In the genomic region with DNA sequence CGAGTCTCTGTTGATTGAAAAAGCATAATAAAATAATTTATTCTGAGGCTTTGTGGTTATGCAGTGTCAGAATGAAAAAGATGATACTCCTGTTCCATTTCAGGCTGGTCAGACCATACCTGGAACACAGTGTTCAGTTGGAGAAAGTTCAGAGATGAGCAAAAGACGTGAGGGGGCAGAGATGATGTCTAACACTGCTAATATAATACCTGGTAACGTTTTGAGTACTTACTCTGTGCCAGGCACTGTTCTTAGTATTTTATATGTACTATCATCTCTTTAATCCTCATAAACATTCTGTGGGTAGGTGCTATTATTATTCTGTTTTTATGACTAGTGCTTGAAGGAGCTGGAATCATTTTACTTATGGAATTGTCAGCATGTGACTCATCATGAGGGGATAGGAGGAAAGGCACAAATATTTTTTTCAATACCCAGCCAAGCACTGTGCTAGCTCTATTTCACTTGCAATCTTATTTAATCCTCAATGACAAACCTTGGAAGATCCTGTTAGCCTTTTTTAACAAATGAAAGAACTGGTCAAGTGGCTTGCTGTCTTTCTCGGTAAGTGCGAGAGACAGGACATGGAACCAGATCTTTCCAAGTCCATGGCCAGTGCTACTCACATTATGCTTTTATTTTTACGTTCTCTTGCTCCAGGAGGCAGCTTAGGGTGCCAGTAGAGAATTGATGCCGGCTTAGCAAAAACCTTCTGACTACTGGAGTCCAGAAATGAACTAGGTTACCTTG, we compare ENCODE assay signal across 1 cellular context.
TF ChIP-seq lines count a peak whose summit lies in the region.

No MANE protein-coding gene starts in this region.

TF ChIP-seq in GM23338, 12 proteins besides CTCF, POLR2A, EP300 and RAD21 (continued from another document):
- TF ChIP-seq, protein P1, sequence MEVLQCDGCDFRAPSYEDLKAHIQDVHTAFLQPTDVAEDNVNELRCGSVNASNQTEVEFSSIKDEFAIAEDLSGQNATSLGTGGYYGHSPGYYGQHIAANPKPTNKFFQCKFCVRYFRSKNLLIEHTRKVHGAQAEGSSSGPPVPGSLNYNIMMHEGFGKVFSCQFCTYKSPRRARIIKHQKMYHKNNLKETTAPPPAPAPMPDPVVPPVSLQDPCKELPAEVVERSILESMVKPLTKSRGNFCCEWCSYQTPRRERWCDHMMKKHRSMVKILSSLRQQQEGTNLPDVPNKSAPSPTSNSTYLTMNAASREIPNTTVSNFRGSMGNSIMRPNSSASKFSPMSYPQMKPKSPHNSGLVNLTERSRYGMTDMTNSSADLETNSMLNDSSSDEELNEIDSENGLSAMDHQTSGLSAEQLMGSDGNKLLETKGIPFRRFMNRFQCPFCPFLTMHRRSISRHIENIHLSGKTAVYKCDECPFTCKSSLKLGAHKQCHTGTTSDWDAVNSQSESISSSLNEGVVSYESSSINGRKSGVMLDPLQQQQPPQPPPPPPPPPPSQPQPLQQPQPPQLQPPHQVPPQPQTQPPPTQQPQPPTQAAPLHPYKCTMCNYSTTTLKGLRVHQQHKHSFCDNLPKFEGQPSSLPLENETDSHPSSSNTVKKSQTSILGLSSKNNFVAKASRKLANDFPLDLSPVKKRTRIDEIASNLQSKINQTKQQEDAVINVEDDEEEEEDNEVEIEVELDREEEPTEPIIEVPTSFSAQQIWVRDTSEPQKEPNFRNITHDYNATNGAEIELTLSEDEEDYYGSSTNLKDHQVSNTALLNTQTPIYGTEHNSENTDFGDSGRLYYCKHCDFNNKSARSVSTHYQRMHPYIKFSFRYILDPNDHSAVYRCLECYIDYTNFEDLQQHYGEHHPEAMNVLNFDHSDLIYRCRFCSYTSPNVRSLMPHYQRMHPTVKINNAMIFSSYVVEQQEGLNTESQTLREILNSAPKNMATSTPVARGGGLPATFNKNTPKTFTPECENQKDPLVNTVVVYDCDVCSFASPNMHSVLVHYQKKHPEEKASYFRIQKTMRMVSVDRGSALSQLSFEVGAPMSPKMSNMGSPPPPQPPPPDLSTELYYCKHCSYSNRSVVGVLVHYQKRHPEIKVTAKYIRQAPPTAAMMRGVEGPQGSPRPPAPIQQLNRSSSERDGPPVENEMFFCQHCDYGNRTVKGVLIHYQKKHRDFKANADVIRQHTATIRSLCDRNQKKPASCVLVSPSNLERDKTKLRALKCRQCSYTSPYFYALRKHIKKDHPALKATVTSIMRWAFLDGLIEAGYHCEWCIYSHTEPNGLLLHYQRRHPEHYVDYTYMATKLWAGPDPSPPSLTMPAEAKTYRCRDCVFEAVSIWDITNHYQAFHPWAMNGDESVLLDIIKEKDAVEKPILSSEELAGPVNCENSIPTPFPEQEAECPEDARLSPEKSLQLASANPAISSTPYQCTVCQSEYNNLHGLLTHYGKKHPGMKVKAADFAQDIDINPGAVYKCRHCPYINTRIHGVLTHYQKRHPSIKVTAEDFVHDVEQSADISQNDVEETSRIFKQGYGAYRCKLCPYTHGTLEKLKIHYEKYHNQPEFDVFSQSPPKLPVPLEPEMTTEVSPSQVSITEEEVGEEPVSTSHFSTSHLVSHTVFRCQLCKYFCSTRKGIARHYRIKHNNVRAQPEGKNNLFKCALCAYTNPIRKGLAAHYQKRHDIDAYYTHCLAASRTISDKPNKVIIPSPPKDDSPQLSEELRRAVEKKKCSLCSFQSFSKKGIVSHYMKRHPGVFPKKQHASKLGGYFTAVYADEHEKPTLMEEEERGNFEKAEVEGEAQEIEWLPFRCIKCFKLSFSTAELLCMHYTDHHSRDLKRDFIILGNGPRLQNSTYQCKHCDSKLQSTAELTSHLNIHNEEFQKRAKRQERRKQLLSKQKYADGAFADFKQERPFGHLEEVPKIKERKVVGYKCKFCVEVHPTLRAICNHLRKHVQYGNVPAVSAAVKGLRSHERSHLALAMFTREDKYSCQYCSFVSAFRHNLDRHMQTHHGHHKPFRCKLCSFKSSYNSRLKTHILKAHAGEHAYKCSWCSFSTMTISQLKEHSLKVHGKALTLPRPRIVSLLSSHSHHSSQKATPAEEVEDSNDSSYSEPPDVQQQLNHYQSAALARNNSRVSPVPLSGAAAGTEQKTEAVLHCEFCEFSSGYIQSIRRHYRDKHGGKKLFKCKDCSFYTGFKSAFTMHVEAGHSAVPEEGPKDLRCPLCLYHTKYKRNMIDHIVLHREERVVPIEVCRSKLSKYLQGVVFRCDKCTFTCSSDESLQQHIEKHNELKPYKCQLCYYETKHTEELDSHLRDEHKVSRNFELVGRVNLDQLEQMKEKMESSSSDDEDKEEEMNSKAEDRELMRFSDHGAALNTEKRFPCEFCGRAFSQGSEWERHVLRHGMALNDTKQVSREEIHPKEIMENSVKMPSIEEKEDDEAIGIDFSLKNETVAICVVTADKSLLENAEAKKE (CRISPR knock-in tag; IDR thresholded peaks at IDR 0.05), result no peak
- no peak for TF ChIP-seq JUNB (IDR thresholded peaks at IDR 0.05; ENCODE audit: unreplicated experiment)
- TF ChIP-seq ETS1 (IDR thresholded peaks at IDR 0.05), result no peak
- no peak for TF ChIP-seq EZH2 (IDR thresholded peaks at IDR 0.05; ENCODE audit: low read depth, unreplicated experiment)
